ENCODE assay signal across 10 cellular contexts in genomic region chr2:43482974-43483373, GRCh38.
DNase-seq lines count a peak whose midpoint lies in the region; ATAC-seq and TF ChIP-seq lines count a peak whose summit lies in the region.
"Had no signal": no experiment of that assay in that cellular context is flagged by ENCODE, and none has a peak within 500 bp of the region (broad histone marks: within the 10 kb centered on the region; RNA-seq: fewer than 3 reads in every experiment).

No MANE protein-coding gene starts in this region.

- H3K27ac ChIP-seq in PC-3 (ENCODE audit: low read length): no peak overlapping the region

- no peaks in the 10 kb centered on the region for H3K79me2 ChIP-seq in PC-3 (ENCODE audit: low read length)

- intact Hi-C loops in PC-3 (cut with micrococcal nuclease) (loop anchor here (5.0 kb wide), 1 partner anchor 351 kb away; no protein-coding TSS in a partner anchor), left colon (cut with DNase I, micrococcal nuclease) (loop anchor here (10.0 kb wide), 4 partner anchors 248 to 658 kb away; no protein-coding TSS in a partner anchor)

- ATAC-seq in GM21737 (IDR thresholded peaks at IDR 0.05; ENCODE audit: unreplicated experiment) (peak; percentile 70), PC-3 (no peak), left colon (peak; percentile 53), GM19455 (IDR thresholded peaks at IDR 0.05; ENCODE audit: unreplicated experiment) (no peak)
- ATAC-seq: activated CD8-positive, alpha-beta T cell treated with anti-CD3 and anti-CD28 coated beads, Interleukin-2, amount 10 ng/mL, durations not matched to agents 7 days and 5 days had no signal

- no peak overlapping the region for H3K4me3 ChIP-seq in PC-3 (ENCODE audit: low read length)

- no peaks in the 10 kb centered on the region for H3K36me3 ChIP-seq in PC-3 (ENCODE audit: low read depth, low read length)

- no peak overlapping the region for H2AFZ ChIP-seq in PC-3 (ENCODE audit: low read length)

- BruUV-seq in PC-3 (replicated peaks; lab: Mats Ljungman, UMichigan): no TSS peak

- H3K4me2 ChIP-seq in PC-3 (ENCODE audit: low read length): no peak overlapping the region

- H3K27me3 ChIP-seq in PC-3 (ENCODE audit: low read length): no peaks in the 10 kb centered on the region

- CTCF ChIA-PET in PC-3 (lab: Charles Lee): no interaction called here

- no peak overlapping the region for H3K9ac ChIP-seq in PC-3 (ENCODE audit: low read length)

- in situ Hi-C loops in ACHN (cut with HindIII; ENCODE audit: low pct_ligation_motif_present, low pct_unique_long_range_greater_than_20kb, low sequenced_read_pairs): no loop called here

- H3K9me2 ChIP-seq in PC-3 (replicated peaks; ENCODE audit: low read length): no peaks in the 10 kb centered on the region

- no peak for TF ChIP-seq CTCF in PC-3 (conservative IDR thresholded peaks at IDR 0.05; ENCODE audit: low read depth, low read length)

- POLR2A ChIA-PET in PC-3 (lab: Charles Lee; ENCODE audit: unreplicated experiment): no interaction called here

- H3F3A ChIP-seq in PC-3 (ENCODE audit: low read length, unreplicated experiment): no peaks in the 10 kb centered on the region

- DNase-seq in ACHN (peak; percentile 64), PC-3 (peak; percentile 56), left colon (no peak), A172 (ENCODE audit: low spot score) (no peak), NCI-H446 (lab: John Stamatoyannopoulos, UW) (no peak), NCI-H1092 treated with DMSO at 0.1 percent for 48 hours (lab: John Stamatoyannopoulos, UW) (no peak)
- DNase-seq: activated CD8-positive, alpha-beta T cell treated with anti-CD3 and anti-CD28 coated beads, Interleukin-2, amount 10 ng/mL, durations not matched to agents 7 days and 5 days; CD4-positive, alpha-beta memory T cell had no signal

- H4K20me1 ChIP-seq in PC-3 (ENCODE audit: low read length): no peaks in the 10 kb centered on the region

- no peaks in the 10 kb centered on the region for H3K9me3 ChIP-seq in PC-3 (ENCODE audit: low read length)

- peaks cover 31% of the 10 kb centered on the region for H3K4me1 ChIP-seq in PC-3 (ENCODE audit: insufficient read depth, low read length)

Comparison
In these comparisons a context has a peak if more than half of its experiments do, and no peak if none do; other contexts are left out.
1. DNase-seq: peak in ACHN (single experiment) and PC-3 (single experiment); none in left colon (0 of 2), A172 (single experiment), NCI-H446 (0 of 2) and NCI-H1092 treated with DMSO at 0.1 percent for 48 hours (single experiment).
2. ATAC-seq: peak in GM21737 (single experiment) and left colon (single experiment); none in PC-3 (single experiment) and GM19455 (single experiment).